Comparison of ENCODE assay signal across 12 cellular contexts in the genomic region with DNA sequence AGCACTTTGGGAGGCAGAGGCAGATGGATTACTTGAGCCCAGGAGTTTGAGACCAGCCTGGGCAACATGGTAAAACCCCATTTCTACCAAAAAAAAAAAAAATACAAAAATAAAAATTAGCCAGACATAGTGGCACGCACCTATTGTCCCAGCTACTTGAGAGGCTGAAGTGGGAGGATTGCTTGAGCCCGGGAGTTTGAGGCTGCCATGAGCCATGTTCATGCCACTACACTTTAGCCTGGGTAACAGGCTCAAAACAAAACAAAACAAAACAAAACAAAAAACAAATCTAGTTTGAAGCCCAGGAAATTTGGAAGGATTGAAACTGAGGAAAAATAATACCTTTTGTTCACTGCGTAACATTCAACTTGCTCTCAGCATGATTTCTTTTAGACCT. TPM values are rescaled to one million over a fixed set of nuclear protein-coding genes. Genes with fewer than 3 reads are reported as not detected.
DNase-seq lines count a peak whose midpoint lies in the region; ATAC-seq, FAIRE-seq and TF ChIP-seq lines count a peak whose summit lies in the region.
"Had no signal": no experiment of that assay in that cellular context is flagged by ENCODE, and none has a peak within 500 bp of the region (broad histone marks: within the 10 kb centered on the region; RNA-seq: fewer than 3 reads in every experiment).

No MANE protein-coding gene starts in this region.

- DNase-seq in heart left ventricle (no peak), Right ventricle myocardium inferior (ENCODE audit: missing footprints) (no peak), adipocyte (ENCODE audit: low read depth) (no peak), mesenchymal stem cell (no peak), frontal cortex (ENCODE audit: low spot score in 2 of 2) (no peak), SHP77 treated with DMSO at 0.1 percent for 48 hours (lab: John Stamatoyannopoulos, UW) (no peak), NCI-H1092 (lab: John Stamatoyannopoulos, UW) (no peak)
- DNase-seq: C1 segment of cervical spinal cord; effector CD4-positive, alpha-beta T cell had no signal

- H2BK15ac ChIP-seq in mesenchymal stem cell (ENCODE audit: low read depth, poor library complexity, severe bottlenecking): no peak overlapping the region

- H3K9ac ChIP-seq in adipocyte (ENCODE audit: low read length): no peak overlapping the region
- peak overlapping the region; percentile 78 for H3K9ac ChIP-seq in mesenchymal stem cell (ENCODE audit: low read length)

- H3K4me1 ChIP-seq in heart left ventricle (peaks cover 14 to 92% (median 82%) of the 10 kb centered on the region in 12 donors), adipocyte (ENCODE audit: control insufficient read depth, insufficient read depth, low read length) (peaks cover 47% of the 10 kb centered on the region), mesenchymal stem cell (ENCODE audit: control insufficient read depth, insufficient read depth, low read depth, low read length) (peaks cover 8% of the 10 kb centered on the region), urinary bladder (ENCODE audit: insufficient read depth) (peaks cover 9% of the 10 kb centered on the region)

- no peak for FAIRE-seq in frontal cortex (lab: Jason Lieb, UNC)
- FAIRE-seq: H1 had no signal

- no peak overlapping the region for H3K4ac ChIP-seq in mesenchymal stem cell (ENCODE audit: low read depth in 1 of 2, low read length in 2 of 2)

- H3K27me3 ChIP-seq in heart left ventricle (no peaks in the 10 kb centered on the region), adipocyte (replicated peaks; ENCODE audit: control insufficient read depth, insufficient read depth, low read length) (no peaks in the 10 kb centered on the region), mesenchymal stem cell (ENCODE audit: control insufficient read depth in 1 of 2, insufficient read depth in 1 of 2, low read length in 2 of 2) (no peaks in the 10 kb centered on the region)

- no peak overlapping the region for H3K23ac ChIP-seq in mesenchymal stem cell (ENCODE audit: low read length in 2 of 2)

- H4K8ac ChIP-seq in mesenchymal stem cell (ENCODE audit: low read length): no peak overlapping the region

- TF ChIP-seq CTCF in heart left ventricle (IDR thresholded peaks at IDR 0.05): no peak

- no peak overlapping the region for H2AK5ac ChIP-seq in mesenchymal stem cell (ENCODE audit: low read length, severe bottlenecking)

- H4K91ac ChIP-seq in mesenchymal stem cell (ENCODE audit: low read length): no peak overlapping the region

- no peak overlapping the region for H2BK5ac ChIP-seq in mesenchymal stem cell (ENCODE audit: low read depth, low read length, poor library complexity, severe bottlenecking)

- no peaks in the 10 kb centered on the region for H3K36me3 ChIP-seq in heart left ventricle
- H3K36me3 ChIP-seq in adipocyte (ENCODE audit: control insufficient read depth, insufficient read depth, low read length, severe bottlenecking): no peaks in the 10 kb centered on the region
- no peaks in the 10 kb centered on the region for H3K36me3 ChIP-seq in mesenchymal stem cell (ENCODE audit: control insufficient read depth in 1 of 2, insufficient read depth in 2 of 2, low read depth in 1 of 2, low read length in 2 of 2)
- no peaks in the 10 kb centered on the region for H3K36me3 ChIP-seq in urinary bladder (ENCODE audit: insufficient read depth)

- intact Hi-C loops in heart left ventricle (cut with DNase I) (no loop called here), Right ventricle myocardium inferior (cut with DNase I) (no loop called here)

- ATAC-seq in heart left ventricle: no peak
- no peak for ATAC-seq in Right ventricle myocardium inferior
- ATAC-seq: WTC11 had no signal

- no peak overlapping the region for H3K14ac ChIP-seq in mesenchymal stem cell (ENCODE audit: low read length in 2 of 2)

- WGBS in heart left ventricle, 4 donors: 52 to 74% (median 64%) methylated on average over 3 of the region's 3 CpGs
- WGBS in mesenchymal stem cell: 100% methylated on average over 1 of the region's 3 CpGs
- 75% methylated on average over 3 of the region's 3 CpGs for WGBS in urinary bladder

- no peak overlapping the region for H2AFZ ChIP-seq in mesenchymal stem cell (ENCODE audit: low read depth, low read length)

- H3K79me1 ChIP-seq in mesenchymal stem cell (replicated peaks; ENCODE audit: low read length, poor library complexity, severe bottlenecking): peaks cover 5% of the 10 kb centered on the region

- H3K18ac ChIP-seq in mesenchymal stem cell (ENCODE audit: low read depth in 1 of 2, low read length in 2 of 2): no peak overlapping the region

- H3K4me3 ChIP-seq in heart left ventricle (no peak overlapping the region), adipocyte (ENCODE audit: low read length) (peak overlapping the region; percentile 67), mesenchymal stem cell (ENCODE audit: insufficient read depth in 1 of 2, low read depth in 1 of 2, low read length in 2 of 2) (no peak overlapping the region), urinary bladder (ENCODE audit: low read depth, low read length) (no peak overlapping the region)

- H3K27ac ChIP-seq in heart left ventricle: peak overlapping the region in 9 of 12 donors; percentile 26 to 84 (median 41)
- H3K27ac ChIP-seq in mesenchymal stem cell (ENCODE audit: low read length, poor library complexity, severe bottlenecking): peak overlapping the region; percentile 91
- H3K27ac ChIP-seq in urinary bladder (ENCODE audit: low read depth): peak overlapping the region; percentile 74

- no peak overlapping the region for H2BK12ac ChIP-seq in mesenchymal stem cell (ENCODE audit: low read length in 2 of 2)

- H2BK120ac ChIP-seq in mesenchymal stem cell (ENCODE audit: low read depth, low read length): no peak overlapping the region

- no peak overlapping the region for H3K4me2 ChIP-seq in mesenchymal stem cell (ENCODE audit: low read length, poor library complexity, severe bottlenecking)

- H3K9me3 ChIP-seq in heart left ventricle (no peaks in the 10 kb centered on the region), adipocyte (ENCODE audit: control insufficient read depth, low read length) (no peaks in the 10 kb centered on the region), mesenchymal stem cell (ENCODE audit: control insufficient read depth, low read length) (no peaks in the 10 kb centered on the region)

- TF ChIP-seq POLR2A in heart left ventricle (IDR thresholded peaks at IDR 0.05): no peak

RNA-seq across cellular contexts. Expression of a gene that starts 16.6 kb away (rescaled TPM):
- total RNA-seq in heart left ventricle (10 to 100 TPM; 12.1 to 34.8 (median 21.4) TPM), Right ventricle myocardium inferior (19.2 TPM), urinary bladder (53.8 TPM), frontal cortex (76.2 TPM)
- polyA plus RNA-seq in heart left ventricle (10 to 100 TPM in 1 of 2 donors, 1 to 10 TPM in 1; 6.3 to 36.5 TPM), urinary bladder (11.6 TPM)
- polyA plus RNA-seq in mesenchymal stem cell (2013, experiment 1 of 2): 23.3 TPM
- 24.1 TPM for polyA plus RNA-seq in mesenchymal stem cell (2013, experiment 2 of 2)

Comparison
In these comparisons a context has a peak if more than half of its experiments do, and no peak if none do; other contexts are left out.
1. H3K27ac ChIP-seq: peak in every context shown above with its lines; median percentile 91 in mesenchymal stem cell; 74 in urinary bladder; 41 in heart left ventricle.